In the genomic region with DNA sequence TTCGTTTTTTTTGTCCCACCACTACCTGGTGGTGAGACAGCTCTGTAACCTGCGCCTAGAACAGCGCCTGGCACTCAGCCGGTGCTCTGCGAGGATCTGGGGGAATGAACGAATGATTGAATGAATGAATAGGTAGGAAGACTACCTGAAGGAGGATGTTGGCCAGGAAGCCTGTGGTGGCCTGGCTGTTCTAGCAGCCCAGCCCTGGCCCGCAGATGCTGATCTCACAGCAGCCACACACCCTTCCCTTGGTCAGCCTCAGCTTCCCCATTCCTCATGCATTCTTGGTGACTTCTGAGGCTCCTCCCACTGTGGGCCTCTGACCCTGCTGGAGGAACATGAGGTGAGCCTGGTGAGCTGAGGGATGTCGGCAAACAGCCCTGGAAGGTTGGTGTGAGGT, we compare ENCODE assay signal across 26 cellular contexts. TPM values are rescaled to one million over a fixed set of nuclear protein-coding genes. Genes with fewer than 3 reads are reported as not detected.
DNase-seq lines count a peak whose midpoint lies in the region; ATAC-seq and TF ChIP-seq lines count a peak whose summit lies in the region.
"Had no signal": no experiment of that assay in that cellular context is flagged by ENCODE, and none has a peak within 500 bp of the region (broad histone marks: within the 10 kb centered on the region; RNA-seq: fewer than 3 reads in every experiment).

No MANE protein-coding gene starts in this region.

- TF ChIP-seq CTCF in CD14-positive monocyte (IDR thresholded peaks at IDR 0.05) (no peak), chondrocyte (IDR thresholded peaks at IDR 0.05) (no peak)

- H2AFZ ChIP-seq in neuronal stem cell (ENCODE audit: low read length) = no peak overlapping the region

- H3K27me3 ChIP-seq in neuronal stem cell (ENCODE audit: control insufficient read depth in 3 of 3, insufficient read depth in 3 of 3, low read depth in 1 of 3, low read length in 3 of 3) = peaks cover 10 to 42% (median 26%) of the 10 kb centered on the region in 3 experiments
- H3K27me3 ChIP-seq: pancreas had no signal

- H3K4me1 Mint-ChIP-seq in CD14-positive monocyte (peaks cover 11% of the 10 kb centered on the region), chondrocyte (ENCODE audit: low read depth) (peaks cover 3% of the 10 kb centered on the region), T-cell (peaks cover 20 to 27% (median 25%) of the 10 kb centered on the region in 3 donors)

- H4K91ac ChIP-seq in neuronal stem cell (ENCODE audit: low read depth, low read length, poor library complexity) = no peak overlapping the region

- H3K79me1 ChIP-seq in neuronal stem cell (ENCODE audit: low read depth, low read length) = no peaks in the 10 kb centered on the region

- no peak overlapping the region for H3K9ac ChIP-seq in neuronal stem cell (ENCODE audit: low read depth, low read length, poor library complexity)
- H3K9ac ChIP-seq: KMS-11 had no signal

- no peaks in the 10 kb centered on the region for H3K36me3 ChIP-seq in neuronal stem cell (replicated peaks in 1 of 2; ENCODE audit: control insufficient read depth in 2 of 2, insufficient read depth in 2 of 2, low read length in 2 of 2)
- H3K36me3 ChIP-seq: pancreas had no signal

- no peak overlapping the region for H3K27ac ChIP-seq in neuronal stem cell (replicated peaks; ENCODE audit: low read length)
- H3K27ac ChIP-seq: KMS-11, pancreas had no signal

- H3K4me3 Mint-ChIP-seq in CD14-positive monocyte (no peak overlapping the region), chondrocyte (ENCODE audit: unreplicated experiment) (no peak overlapping the region), T-cell (no peak overlapping the region)
- H3K4me3 Mint-ChIP-seq: activated CD4-positive, alpha-beta memory T cell treated with anti-CD3 and anti-CD28 coated beads, Interleukin-2, amount 10 ng/mL, durations not matched to agents 7 days and 5 days; CD4-positive, alpha-beta T cell; dendritic cell treated with granulocyte-macrophage colony-stimulating factor and Interleukin-4, amounts not matched to agents 40 ng/mL and 50 ng/mL, for 4 days; H9; naive thymus-derived CD8-positive, alpha-beta T cell had no signal

- no peak overlapping the region for H3K4ac ChIP-seq in neuronal stem cell (ENCODE audit: low read length)

- ATAC-seq in HG03439 (IDR thresholded peaks at IDR 0.05; ENCODE audit: unreplicated experiment) (no peak), T-cell (replicated peaks in 1 of 4) (no peak)
- ATAC-seq: naive thymus-derived CD8-positive, alpha-beta T cell; pancreas; PC-3 had no signal

- H3K4me2 ChIP-seq in neuronal stem cell (ENCODE audit: insufficient read depth, low read length, poor library complexity, severe bottlenecking) = no peak overlapping the region
- H3K4me2 ChIP-seq: KMS-11 had no signal

- POLR2A ChIA-PET in T-cell (lab: Charles Lee) = no interaction called here

- H3K18ac ChIP-seq in neuronal stem cell (ENCODE audit: low read length) = no peak overlapping the region

- CTCF ChIA-PET in T-cell (lab: Charles Lee) = no interaction called here

- H3K9me3 ChIP-seq in neuronal stem cell (replicated peaks in 1 of 2; ENCODE audit: control insufficient read depth in 2 of 2, insufficient read depth in 1 of 2, low read depth in 1 of 2, low read length in 2 of 2) = peaks cover 3 to 10% of the 10 kb centered on the region in 2 donors
- H3K9me3 ChIP-seq: pancreas had no signal

- no peak overlapping the region for H2BK120ac ChIP-seq in neuronal stem cell (ENCODE audit: low read depth, low read length)

- no peak overlapping the region for H3K27ac Mint-ChIP-seq in CD14-positive monocyte
- no peak overlapping the region for H3K27ac Mint-ChIP-seq in chondrocyte (ENCODE audit: unreplicated experiment)
- H3K27ac Mint-ChIP-seq in T-cell = peak overlapping the region in 1 of 2 donors; percentile 23
- H3K27ac Mint-ChIP-seq: activated CD4-positive, alpha-beta memory T cell treated with anti-CD3 and anti-CD28 coated beads, Interleukin-2, amount 10 ng/mL, durations not matched to agents 7 days and 5 days; CD4-positive, alpha-beta T cell; H9 had no signal

- peak; percentile 60 for DNase-seq in CD14-positive monocyte (ENCODE audit: low spot score)
- DNase-seq in KG1 (lab: John Stamatoyannopoulos, UW) = peak; percentile 32
- DNase-seq in chondrocyte (ENCODE audit: low spot score) = peak; percentile 66
- no peak for DNase-seq in neuronal stem cell (ENCODE audit: low spot score)
- DNase-seq in HT-29 (ENCODE audit: low spot score) = no peak
- DNase-seq in T-cell = no peak
- DNase-seq: activated CD4-positive, alpha-beta memory T cell treated with anti-CD3 and anti-CD28 coated beads, Interleukin-2, amount 10 ng/mL, durations not matched to agents 7 days and 5 days; activated CD4-positive, CD25-positive, alpha-beta regulatory T cell; activated gamma-delta T cell treated with Interleukin-2 at 50 U/mL for 16 hours; amniotic stem cell; CD4-positive, alpha-beta T cell; DMS 273 treated with DMSO at 0.1 percent for 48 hours; H9; mesendoderm; NCI-H1092 treated with DMSO at 0.1 percent for 48 hours; NCI-H1930; NCI-H2227 treated with DMSO at 0.1 percent for 48 hours; PC-3 had no signal

- intact Hi-C loops in CD14-positive monocyte (cut with micrococcal nuclease) = no loop called here

- H3K14ac ChIP-seq in neuronal stem cell (ENCODE audit: low read length) = peak overlapping the region; percentile 63

- WGBS in neuronal stem cell (ENCODE audit: extremely low coverage in 2 of 2, insufficient read length in 2 of 2, insufficient replicate concordance in 1 of 2), 2 donors = no CpG with 5 or more reads among the region's 8 CpGs

- no peak overlapping the region for H3K23ac ChIP-seq in neuronal stem cell (ENCODE audit: low read depth, low read length, poor library complexity)

- no peak overlapping the region for H4K8ac ChIP-seq in neuronal stem cell (ENCODE audit: low read depth, low read length)

- peak overlapping the region; percentile 89 for H2BK15ac ChIP-seq in neuronal stem cell (ENCODE audit: low read length)

- H3K27me3 Mint-ChIP-seq in CD14-positive monocyte (ENCODE audit: low read depth in 3 of 3) (peaks cover 20 to 43% (median 26%) of the 10 kb centered on the region in 3 donors), chondrocyte (ENCODE audit: low read depth) (peaks cover 50% of the 10 kb centered on the region), T-cell (peaks cover 0 to 2% of the 10 kb centered on the region in 2 donors)
- H3K27me3 Mint-ChIP-seq: CD4-positive, alpha-beta T cell; naive thymus-derived CD8-positive, alpha-beta T cell had no signal

- peak overlapping the region; percentile 53 for H2BK5ac ChIP-seq in neuronal stem cell (ENCODE audit: low read length)

- H2AK5ac ChIP-seq in neuronal stem cell (ENCODE audit: low read depth, low read length) = peak overlapping the region; percentile 96

- H2BK12ac ChIP-seq in neuronal stem cell (ENCODE audit: low read length) = no peak overlapping the region

- H3K36me3 Mint-ChIP-seq in CD14-positive monocyte (no peaks in the 10 kb centered on the region), chondrocyte (ENCODE audit: low read depth) (peaks cover 2% of the 10 kb centered on the region), T-cell (no peaks in the 10 kb centered on the region)
- H3K36me3 Mint-ChIP-seq: naive thymus-derived CD8-positive, alpha-beta T cell had no signal

- peaks cover 0 to 4% (median 3%) of the 10 kb centered on the region in 7 donors for H3K9me3 Mint-ChIP-seq in CD14-positive monocyte
- peaks cover 13% of the 10 kb centered on the region for H3K9me3 Mint-ChIP-seq in chondrocyte (ENCODE audit: low read depth)
- H3K9me3 Mint-ChIP-seq in T-cell = no peaks in the 10 kb centered on the region
- H3K9me3 Mint-ChIP-seq: activated CD4-positive, alpha-beta memory T cell treated with anti-CD3 and anti-CD28 coated beads, Interleukin-2, amount 10 ng/mL, durations not matched to agents 7 days and 5 days; CD4-positive, alpha-beta T cell; dendritic cell treated with granulocyte-macrophage colony-stimulating factor and Interleukin-4, amounts not matched to agents 40 ng/mL and 50 ng/mL, for 4 days; naive thymus-derived CD8-positive, alpha-beta T cell had no signal

- no peak overlapping the region for H3K4me3 ChIP-seq in neuronal stem cell (ENCODE audit: low read length in 2 of 2)
- H3K4me3 ChIP-seq: pancreas had no signal

- peaks cover 0 to 2% of the 10 kb centered on the region in 2 donors for H3K4me1 ChIP-seq in neuronal stem cell (ENCODE audit: control insufficient read depth in 2 of 2, insufficient read depth in 1 of 2, low read depth in 1 of 2, low read length in 2 of 2)

RNA-seq across cellular contexts. Expression of a gene that starts 3.7 kb away (rescaled TPM):
- not detected for polyA plus RNA-seq in CD14-positive monocyte
- total RNA-seq in chondrocyte (not detected in 3 replicates), T-cell (under 1 TPM; 0.07 to 0.73 (median 0.22) TPM)
- 0.01 TPM for polyA plus RNA-seq in neuronal stem cell (2013, experiment 1 of 2)
- polyA plus RNA-seq in neuronal stem cell (2013, experiment 2 of 2) = 0.01 TPM
- total RNA-seq in HT-29 (2014; rRNA removed; shearing (Covaris generic)) = 1.7 and 1.8 TPM in 2 replicates
- total RNA-seq: activated CD4-positive, alpha-beta memory T cell treated with anti-CD3 and anti-CD28 coated beads, Interleukin-2, amount 10 ng/mL, durations not matched to agents 7 days and 5 days; bronchial epithelial cell; fibroblast of lung; PC-3; T-helper 2 cell treated with Interferon-gamma antibody and Interleukin-4, amounts not matched to agents 100 ng/mL and 5 ng/mL, for 36 hours had no signal
- polyA plus RNA-seq: fibroblast of lung; naive thymus-derived CD8-positive, alpha-beta T cell had no signal

RNA-seq across cellular contexts. Expression of a gene that starts 4.2 kb away (rescaled TPM):
- polyA plus RNA-seq in CD14-positive monocyte = 10 to 100 TPM; 14.9 to 21.6 TPM
- 0.41 TPM in 1 of 3 replicates, not detected in the others for total RNA-seq in chondrocyte
- 1.2 TPM for polyA plus RNA-seq in neuronal stem cell (2013, experiment 1 of 2)
- 1.1 TPM for polyA plus RNA-seq in neuronal stem cell (2013, experiment 2 of 2)
- 9.2 and 9.9 TPM in 2 replicates for total RNA-seq in HT-29 (2014; rRNA removed; shearing (Covaris generic))
- total RNA-seq in T-cell = 10 to 100 TPM; 20.9 to 32.9 (median 24.0) TPM
- total RNA-seq: fibroblast of lung had no signal
- polyA plus RNA-seq: fibroblast of lung had no signal

RNA-seq across cellular contexts. Expression of a gene that starts 40.1 kb away (rescaled TPM):
- 10 to 100 TPM; 52.0 to 74.6 TPM for polyA plus RNA-seq in CD14-positive monocyte
- total RNA-seq in chondrocyte (44.1 to 55.2 TPM (median 52.2 TPM) in 3 replicates), T-cell (10 to 100 TPM; 46.2 to 73.7 (median 64.8) TPM)
- polyA plus RNA-seq in neuronal stem cell (2013, experiment 1 of 2) = 50.8 TPM
- polyA plus RNA-seq in neuronal stem cell (2013, experiment 2 of 2) = 54.1 TPM
- total RNA-seq in HT-29 (2014; rRNA removed; shearing (Covaris generic)) = 114 and 126 TPM in 2 replicates

Comparison
In these comparisons a context has a peak if more than half of its experiments do, and no peak if none do; other contexts are left out.
1. DNase-seq: peak in CD14-positive monocyte (single experiment), KG1 (single experiment) and chondrocyte (single experiment); none in neuronal stem cell (single experiment), HT-29 (single experiment) and T-cell (0 of 34).